ENCODE assay signal across 9 cellular contexts in genomic region chr11:93849751-93850584, GRCh38. TPM values are rescaled to one million over a fixed set of nuclear protein-coding genes. Genes with fewer than 3 reads are reported as not detected.
DNase-seq lines count a peak whose midpoint lies in the region; ATAC-seq and TF ChIP-seq lines count a peak whose summit lies in the region.
"Had no signal": no experiment of that assay in that cellular context is flagged by ENCODE, and none has a peak within 500 bp of the region (broad histone marks: within the 10 kb centered on the region; RNA-seq: fewer than 3 reads in every experiment).

No MANE protein-coding gene starts in this region.

- intact Hi-C loops in left cardiac atrium (cut with DNase I) (no loop called here), posterior vena cava (cut with DNase I) (no loop called here)

- peaks cover 4% of the 10 kb centered on the region; the same call in 1 of the 2 replicates for H3K4me1 ChIP-seq in HUES6 (ENCODE audit: control insufficient read depth, insufficient read depth, low read length)
- H3K4me1 ChIP-seq in skeletal muscle satellite cell (ENCODE audit: control insufficient read depth, insufficient read depth, low read length): peaks cover 22% of the 10 kb centered on the region

- peak; percentile 57 for DNase-seq in left cardiac atrium
- DNase-seq in activated CD8-positive, alpha-beta memory T cell treated with anti-CD3 and anti-CD28 coated beads for 24 hours: no peak
- no peak for DNase-seq in NCI-H2171 (lab: John Stamatoyannopoulos, UW)
- DNase-seq in CD1c-positive myeloid dendritic cell (ENCODE audit: extremely low spot score): no peak
- DNase-seq in posterior vena cava (ENCODE audit: low spot score): no peak
- DNase-seq: effector memory CD8-positive, alpha-beta T cell had no signal

- H3K4me3 ChIP-seq in HUES6 (ENCODE audit: low read depth, low read length) (peak overlapping the region; percentile 40; the same call in 1 of the 2 replicates), skeletal muscle satellite cell (ENCODE audit: low read length) (peak overlapping the region; percentile 62)

- no peak overlapping the region for H3K27ac ChIP-seq in HUES6 (ENCODE audit: low read depth, low read length)
- peak overlapping the region; percentile 92 for H3K27ac ChIP-seq in VCaP

- peak overlapping the region; percentile 84 for H3K4me2 ChIP-seq in skeletal muscle satellite cell (ENCODE audit: low read length)

- H3K36me3 ChIP-seq in HUES6 (ENCODE audit: control insufficient read depth, insufficient read depth, low read length): no peaks in the 10 kb centered on the region
- no peaks in the 10 kb centered on the region for H3K36me3 ChIP-seq in skeletal muscle satellite cell (ENCODE audit: insufficient read depth, low read length)

- peak; percentile 38 for TF ChIP-seq CTCF in VCaP (conservative IDR thresholded peaks at IDR 0.05)

- H3K9me3 ChIP-seq in HUES6 (ENCODE audit: control insufficient read depth, insufficient read depth, low read depth, low read length) (no peaks in the 10 kb centered on the region), skeletal muscle satellite cell (replicated peaks; ENCODE audit: low read length) (no peaks in the 10 kb centered on the region)

- peak; percentile 85 to 88 for ATAC-seq in left cardiac atrium
- ATAC-seq: effector memory CD8-positive, alpha-beta T cell had no signal

- H3K27me3 ChIP-seq in HUES6 (ENCODE audit: control insufficient read depth, insufficient read depth, low read length): peaks cover 3% of the 10 kb centered on the region; the same call in 1 of the 2 replicates
- H3K27me3 ChIP-seq in skeletal muscle satellite cell (ENCODE audit: control insufficient read depth, insufficient read depth, low read length): no peaks in the 10 kb centered on the region

- H3K9ac ChIP-seq in HUES6 (ENCODE audit: low read length): no peak overlapping the region
- peak overlapping the region; percentile 79 for H3K9ac ChIP-seq in skeletal muscle satellite cell (ENCODE audit: low read depth, low read length)

RNA-seq across cellular contexts. Expression of gene VSTM5, which starts 0.5 kb away (rescaled TPM):
- total RNA-seq in left cardiac atrium: under 1 TPM; 0.21 to 0.37 TPM
- total RNA-seq in skeletal muscle satellite cell (2012; rRNA removed): 0.25 TPM in 1 of 2 replicates, not detected in the other
- 1 to 10 TPM in 1 of 2 donors, under 1 TPM in 1; 0.10 to 1.0 TPM for total RNA-seq in posterior vena cava
